Comparison of ENCODE assay signal across 8 cellular contexts in genomic region chr11:62791501-62792192, GRCh38. TPM values are rescaled to one million over a fixed set of nuclear protein-coding genes. Genes with fewer than 3 reads are reported as not detected.
DNase-seq lines count a peak whose midpoint lies in the region; ATAC-seq and TF ChIP-seq lines count a peak whose summit lies in the region.

Gene TMEM223, minus strand, starts transcription at chr11:62792006. Its CDS starts 12 bp downstream, at chr11:62791994.

- peaks cover 44% of the 10 kb centered on the region for H3K4me1 Mint-ChIP-seq in activated T-cell treated with anti-CD3 and anti-CD28 coated beads, Interleukin-2, amount 50 U/mL, for 24 hours (ENCODE audit: low read depth)

- H3K27me3 ChIP-seq in HUES64 (ENCODE audit: insufficient read depth, low read length), result no peaks in the 10 kb centered on the region
- no peaks in the 10 kb centered on the region for H3K27me3 ChIP-seq in PC-9 (ENCODE audit: insufficient read depth, low read depth)

- no peaks in the 10 kb centered on the region for H3K9me3 Mint-ChIP-seq in activated T-cell treated with anti-CD3 and anti-CD28 coated beads, Interleukin-2, amount 50 U/mL, for 24 hours

- peaks cover 74% of the 10 kb centered on the region for H3F3A ChIP-seq in PC-9 (ENCODE audit: insufficient read depth, low read depth)

- H3K4me3 Mint-ChIP-seq in activated T-cell treated with anti-CD3 and anti-CD28 coated beads, Interleukin-2, amount 50 U/mL, for 24 hours, result peak within 1 kb of the TSS; percentile 91

- H3K27ac Mint-ChIP-seq in activated T-cell treated with anti-CD3 and anti-CD28 coated beads, Interleukin-2, amount 50 U/mL, for 24 hours, result peak within 1 kb of the TSS; percentile 96

- POLR2A ChIA-PET in PC-9 (lab: Charles Lee; ENCODE audit: unreplicated experiment), result interaction anchor here (0.6 to 0.7 kb wide), 4 partner anchors 41 to 231 kb away, joined by 3 to 15 read pairs (median 8); no protein-coding TSS in a partner anchor

- intact Hi-C loops in PC-9 (cut with micrococcal nuclease; ENCODE audit: unreplicated experiment), result no loop called here

- H3K9ac ChIP-seq in HUES64 (ENCODE audit: low read depth, low read length), result peak within 1 kb of the TSS; percentile 97

- peak; percentile 68 for DNase-seq in COR-L47 (lab: John Stamatoyannopoulos, UW)
- peak; percentile 72 to 92 for DNase-seq in PC-9
- DNase-seq in activated T-cell treated with anti-CD3 and anti-CD28 coated beads, Interleukin-2, amount 50 U/mL, for 24 hours, result peak; percentile 94
- DNase-seq in myocyte (ENCODE audit: low read depth), result peak; percentile 81
- DNase-seq in stimulated activated CD8-positive, alpha-beta memory T cell treated with anti-CD3 and anti-CD28 coated beads, Interleukin-7, amount 100 ng/mL, for 48 hours (ENCODE audit: extremely low read depth in 1 of 2, low read depth in 1 of 2), result peak; percentile 84 to 86

- H3K36me3 ChIP-seq in HUES64 (ENCODE audit: insufficient read depth, low read length), result peaks cover 66% of the 10 kb centered on the region
- peaks cover 27% of the 10 kb centered on the region for H3K36me3 ChIP-seq in PC-9 (ENCODE audit: low read depth)

- no peaks in the 10 kb centered on the region for H3K9me3 ChIP-seq in HUES64 (ENCODE audit: insufficient read depth, low read depth, low read length)
- H3K9me3 ChIP-seq in PC-9 (ENCODE audit: insufficient read depth, low read depth), result no peaks in the 10 kb centered on the region

- ATAC-seq in GM21360 (IDR thresholded peaks at IDR 0.05; ENCODE audit: unreplicated experiment) (peak; percentile 58), esophagus mucosa (peak; percentile 79)

- H2AFZ ChIP-seq in PC-9, result peak within 1 kb of the TSS; percentile 86

- peaks cover 13% of the 10 kb centered on the region; the same call in 1 of the 2 replicates for H4K20me1 ChIP-seq in PC-9 (ENCODE audit: insufficient read depth)

- H3K36me3 Mint-ChIP-seq in activated T-cell treated with anti-CD3 and anti-CD28 coated beads, Interleukin-2, amount 50 U/mL, for 24 hours (ENCODE audit: low read depth), result peaks cover 92% of the 10 kb centered on the region

- no TSS peak for BruUV-seq in PC-9 (replicated peaks; lab: Mats Ljungman, UMichigan)

- H3K79me2 ChIP-seq in PC-9 (ENCODE audit: low read depth), result peaks cover 43% of the 10 kb centered on the region

- H3K27me3 Mint-ChIP-seq in activated T-cell treated with anti-CD3 and anti-CD28 coated beads, Interleukin-2, amount 50 U/mL, for 24 hours, result no peaks in the 10 kb centered on the region

- CTCF ChIA-PET in PC-9 (lab: Charles Lee), result interaction anchor here (0.7 kb wide), 1 partner anchor 187 kb away, joined by 3 read pairs; no protein-coding TSS in a partner anchor

- 1% methylated on average over 57 of the region's 58 CpGs for WGBS in HUES64

- H3K4me3 ChIP-seq in HUES64 (ENCODE audit: low read length) (peak within 1 kb of the TSS; percentile 97), PC-9 (peak within 1 kb of the TSS; percentile 93)

- H3K27ac ChIP-seq in HUES64 (ENCODE audit: low read depth, low read length) (peak within 1 kb of the TSS; percentile 86), PC-9 (peak within 1 kb of the TSS; percentile 33)

- H3K9me2 ChIP-seq in PC-9 (ENCODE audit: insufficient read depth), result no peaks in the 10 kb centered on the region

- H3K4me1 ChIP-seq in HUES64 (ENCODE audit: insufficient read depth, low read length) (peaks cover 2% of the 10 kb centered on the region; the same call in 1 of the 2 replicates), PC-9 (replicated peaks; ENCODE audit: insufficient read depth) (peaks cover 28% of the 10 kb centered on the region)

- H3K4me2 ChIP-seq in PC-9, result peak within 1 kb of the TSS; percentile 92

- TF ChIP-seq CTCF in PC-9 (conservative IDR thresholded peaks at IDR 0.05), result no peak; the same call in 1 of the 2 replicates

RNA-seq across cellular contexts. Expression of gene TMEM223, which starts in this region (rescaled TPM):
- polyA plus RNA-seq in HUES64 (2013, experiment 1 of 2), result 21.1 TPM
- 23.4 TPM for polyA plus RNA-seq in HUES64 (2013, experiment 2 of 2)
- total RNA-seq in PC-9 (2021), result 17.9 and 22.6 TPM in 2 replicates
- total RNA-seq in esophagus mucosa, result 10.0 TPM
- 23.9 and 33.4 TPM in 2 replicates for total RNA-seq in myocyte
- 20.9 TPM for polyA plus RNA-seq in myocyte (2012)

Comparison
In these comparisons a context has a peak if more than half of its experiments do, and no peak if none do; other contexts are left out.
1. Peak in every context shown above with its lines: DNase-seq, ATAC-seq, H3K4me3 ChIP-seq and H3K27ac ChIP-seq.